Comparison of ENCODE assay signal across 8 cellular contexts in the genomic region with DNA sequence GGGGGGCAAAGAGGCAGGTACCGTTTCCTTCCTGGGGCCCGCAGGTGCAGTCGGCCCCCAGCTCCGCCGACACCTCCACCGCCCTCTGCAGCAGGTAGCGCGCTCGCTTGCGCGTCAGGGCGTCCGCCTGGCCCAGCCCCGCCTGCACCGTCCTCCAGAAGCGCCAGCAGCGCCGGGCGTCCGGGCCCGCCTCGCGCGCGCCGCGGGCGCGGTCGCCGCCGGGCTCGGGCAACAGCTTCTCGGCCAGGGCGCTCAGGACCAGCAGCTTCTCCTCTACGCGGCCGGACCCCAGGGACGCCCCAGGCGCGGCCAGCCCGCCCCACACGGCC. TPM values are rescaled to one million over a fixed set of nuclear protein-coding genes. Genes with fewer than 3 reads are reported as not detected.
A peak's percentile ranks its signal among the peaks of the same experiment; 100 is the strongest.
DNase-seq lines count a peak whose midpoint lies in the region; ATAC-seq and TF ChIP-seq lines count a peak whose summit lies in the region.

No MANE protein-coding gene starts in this region.

- peak; percentile 61 for ATAC-seq in HG02840 (IDR thresholded peaks at IDR 0.05; ENCODE audit: low FRiP score, unreplicated experiment)

- peak; percentile 77 for DNase-seq in NCI-H2227 (lab: John Stamatoyannopoulos, UW; ENCODE audit: unreplicated experiment)
- no peak for DNase-seq in NCI-H2227 treated with DMSO at 0.1 percent for 48 hours (lab: John Stamatoyannopoulos, UW)
- DNase-seq in NCI-H146 treated with DMSO at 0.1 percent for 48 hours (lab: John Stamatoyannopoulos, UW; ENCODE audit: unreplicated experiment), result peak; percentile 42
- peak; percentile 70 to 76 for DNase-seq in activated CD4-positive, alpha-beta T cell treated with anti-CD3 and anti-CD28 coated beads for 4 hours
- DNase-seq in dorsolateral prefrontal cortex, result peak in 6 of 10 donors; percentile 41 to 77 (median 62)
- DNase-seq in midbrain (lab: John Stamatoyannopoulos, UW), result peak; percentile 49
- peak; percentile 54 to 56 for DNase-seq in stimulated activated CD8-positive, alpha-beta memory T cell treated with anti-CD3 and anti-CD28 coated beads, Interleukin-2, amount 100 ng/mL, for 48 hours (ENCODE audit: low read depth in 2 of 2)

- H3K27me3 ChIP-seq in dorsolateral prefrontal cortex, result no peaks in the 10 kb centered on the region

- peak overlapping the region in 55 of 59 donors; percentile 2 to 97 (median 86) for H3K27ac ChIP-seq in dorsolateral prefrontal cortex

- TF ChIP-seq CTCF in dorsolateral prefrontal cortex (IDR thresholded peaks at IDR 0.05 in 54 of 56, conservative IDR thresholded peaks at IDR 0.05 in 2 of 56; ENCODE audit: low read depth in 1 of 56, partially characterized antibody in 56 of 56), result no peak

- H3K4me3 ChIP-seq in dorsolateral prefrontal cortex, result peak overlapping the region; percentile 52 to 90 (median 74)

- intact Hi-C loops in dorsolateral prefrontal cortex (cut with DNase I), result loop anchor here (5.0 to 10.0 kb wide), 2 partner anchors 103 to 106 kb away; partner anchors contain the start of gene COA6 (in 2 of the 2)

RNA-seq across cellular contexts. Expression of gene TARBP1, which starts 0.9 kb away (rescaled TPM):
- 100 to 1,000 TPM in 34 of 120 experiments, 10 to 100 TPM in 86; 27.7 to 158 (median 75.1) TPM for total RNA-seq in dorsolateral prefrontal cortex
